Comparison of ENCODE assay signal across 28 cellular contexts in the genomic region with DNA sequence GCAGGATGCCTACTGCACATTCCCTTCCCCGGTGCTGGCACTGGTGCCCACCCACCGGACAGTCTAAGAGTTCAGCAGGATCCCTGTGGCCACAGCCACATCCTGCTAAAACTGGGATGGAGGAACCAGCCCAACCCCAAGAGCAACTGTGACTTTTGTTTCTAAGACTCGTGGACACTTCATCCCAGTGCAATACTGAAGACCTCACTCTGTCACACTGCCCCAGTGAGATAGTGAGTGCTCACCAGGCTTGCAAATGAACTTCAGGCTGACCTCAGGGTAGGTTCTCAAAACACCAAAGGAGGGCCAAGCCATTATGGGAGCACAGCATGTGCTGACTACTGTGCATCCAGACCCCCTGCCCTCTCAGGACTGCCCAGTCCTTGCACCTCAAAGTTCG. TPM values are rescaled to one million over a fixed set of nuclear protein-coding genes. Genes with fewer than 3 reads are reported as not detected.
DNase-seq lines count a peak whose midpoint lies in the region; ATAC-seq and TF ChIP-seq lines count a peak whose summit lies in the region.
"Had no signal": no experiment of that assay in that cellular context is flagged by ENCODE, and none has a peak within 500 bp of the region (broad histone marks: within the 10 kb centered on the region; RNA-seq: fewer than 3 reads in every experiment).

No MANE protein-coding gene starts in this region.

- H3K79me2 ChIP-seq in smooth muscle cell (ENCODE audit: low read depth), result no peaks in the 10 kb centered on the region

- peaks cover 14% of the 10 kb centered on the region for H3K4me1 Mint-ChIP-seq in stimulated activated naive CD8-positive, alpha-beta T cell treated with anti-CD3 and anti-CD28 coated beads, Interleukin-15, amount 100 ng/mL, for 72 hours

- WGBS in smooth muscle cell (ENCODE audit: low lambda C conversion rate), result 95% methylated on average over 4 of the region's 4 CpGs

- no peak overlapping the region for H3K9ac ChIP-seq in smooth muscle cell (ENCODE audit: low read depth)
- H3K9ac ChIP-seq: BLaER1 had no signal

- intact Hi-C loops in cardiac septum (cut with DNase I) (no loop called here), Right ventricle myocardium superior (cut with DNase I) (no loop called here)

- H3K4me3 Mint-ChIP-seq in stimulated activated naive CD8-positive, alpha-beta T cell treated with anti-CD3 and anti-CD28 coated beads, Interleukin-15, amount 100 ng/mL, for 72 hours, result no peak overlapping the region
- H3K4me3 Mint-ChIP-seq: CD4-positive, alpha-beta memory T cell; CD4-positive, CD25-positive, alpha-beta regulatory T cell; CD8-positive, alpha-beta memory T cell had no signal

- H4K20me1 ChIP-seq in smooth muscle cell (ENCODE audit: low read depth), result no peaks in the 10 kb centered on the region
- H4K20me1 ChIP-seq: BLaER1 had no signal

- no peaks in the 10 kb centered on the region for H3K36me3 ChIP-seq in smooth muscle cell (ENCODE audit: low read depth)
- H3K36me3 ChIP-seq: BE2C, BLaER1 had no signal

- peaks cover 52% of the 10 kb centered on the region for H3K27me3 Mint-ChIP-seq in stimulated activated naive CD8-positive, alpha-beta T cell treated with anti-CD3 and anti-CD28 coated beads, Interleukin-15, amount 100 ng/mL, for 72 hours

- no peak overlapping the region for H3K27ac Mint-ChIP-seq in stimulated activated naive CD8-positive, alpha-beta T cell treated with anti-CD3 and anti-CD28 coated beads, Interleukin-15, amount 100 ng/mL, for 72 hours
- H3K27ac Mint-ChIP-seq: CD14-positive monocyte; CD4-positive, alpha-beta memory T cell; CD4-positive, CD25-positive, alpha-beta regulatory T cell; CD8-positive, alpha-beta memory T cell had no signal

- DNase-seq in cardiac septum (ENCODE audit: low spot score) (peak; percentile 51), Right ventricle myocardium superior (no peak), omental fat pad (ENCODE audit: low spot score) (no peak), smooth muscle cell (lab: John Stamatoyannopoulos, UW; ENCODE audit: unreplicated experiment) (no peak)
- no peak for DNase-seq in stimulated activated naive CD8-positive, alpha-beta T cell treated with anti-CD3 and anti-CD28 coated beads, Interleukin-15, amount 100 ng/mL, for 72 hours
- no peak for DNase-seq in stimulated activated naive CD8-positive, alpha-beta T cell treated with anti-CD3 and anti-CD28 coated beads, Interleukin-15, Interleukin-2, amounts not matched to agents 100 U/mL and 50 U/mL, for 24 hours
- DNase-seq: ACHN; BE2C; C1 segment of cervical spinal cord; CD4-positive, alpha-beta memory T cell; CD4-positive, CD25-positive, alpha-beta regulatory T cell; CD8-positive, alpha-beta memory T cell; COR-L47; DMS 273 treated with DMSO at 0.1 percent for 48 hours; DMS153; DMS53; DMS79; DND-41; EL; GDM1 had no signal

- peaks cover 6 to 9% of the 10 kb centered on the region in 2 donors for H3K9me3 Mint-ChIP-seq in stimulated activated naive CD8-positive, alpha-beta T cell treated with anti-CD3 and anti-CD28 coated beads, Interleukin-15, amount 100 ng/mL, for 72 hours

- H3K27me3 ChIP-seq in smooth muscle cell (ENCODE audit: low read depth), result no peaks in the 10 kb centered on the region
- H3K27me3 ChIP-seq: BE2C, BLaER1 had no signal

- H3K4me1 ChIP-seq in smooth muscle cell (ENCODE audit: low read depth), result no peaks in the 10 kb centered on the region
- H3K4me1 ChIP-seq: BE2C, BLaER1 had no signal

- ATAC-seq in Right ventricle myocardium superior (ENCODE audit: poor library complexity) (no peak), omental fat pad (ENCODE audit: low FRiP score) (peak; percentile 6)
- peak; percentile 18 for ATAC-seq in stimulated activated naive CD8-positive, alpha-beta T cell treated with anti-CD3 and anti-CD28 coated beads, Interleukin-15, amount 100 ng/mL, for 72 hours
- no peak for ATAC-seq in stimulated activated naive CD8-positive, alpha-beta T cell treated with anti-CD3 and anti-CD28 coated beads, Interleukin-15, Interleukin-2, amounts not matched to agents 100 U/mL and 50 U/mL, for 24 hours
- ATAC-seq: GM12878 had no signal

- H3K4me2 ChIP-seq in smooth muscle cell, result no peak overlapping the region
- H3K4me2 ChIP-seq: BLaER1 had no signal

- H2AFZ ChIP-seq in smooth muscle cell (ENCODE audit: low read depth), result no peak overlapping the region

- H3K27ac ChIP-seq in smooth muscle cell (ENCODE audit: low read depth), result no peak overlapping the region
- H3K27ac ChIP-seq: 22Rv1, BLaER1 had no signal

- H3K9me3 ChIP-seq in smooth muscle cell (replicated peaks; ENCODE audit: low read depth), result no peaks in the 10 kb centered on the region
- H3K9me3 ChIP-seq: BE2C had no signal

- no peak overlapping the region for H3K4me3 ChIP-seq in smooth muscle cell
- H3K4me3 ChIP-seq: BLaER1, GM12878 had no signal

- TF ChIP-seq CTCF in omental fat pad (IDR thresholded peaks at IDR 0.05), result no peak
- no peak for TF ChIP-seq CTCF in smooth muscle cell (IDR thresholded peaks at IDR 0.05; ENCODE audit: borderline replicate concordance, insufficient read depth, poor library complexity, severe bottlenecking)

- H3F3A ChIP-seq in smooth muscle cell (ENCODE audit: low read depth), result no peaks in the 10 kb centered on the region

RNA-seq across cellular contexts. Expression of a gene that starts 46.7 kb away (rescaled TPM):
- total RNA-seq in cardiac septum (27.9 TPM), Right ventricle myocardium superior (40.6 TPM), omental fat pad (10 to 100 TPM; 23.5 to 43.5 (median 32.4) TPM), smooth muscle cell (13.6 and 14.0 TPM in 2 replicates)
- polyA plus RNA-seq in smooth muscle cell, result 21.5 and 24.3 TPM in 2 replicates

RNA-seq across cellular contexts. Expression of a gene that starts 49.0 kb away (rescaled TPM):
- not detected for total RNA-seq in cardiac septum
- total RNA-seq in Right ventricle myocardium superior, result not detected
- total RNA-seq in omental fat pad, result not detected
- not detected in 2 replicates for total RNA-seq in smooth muscle cell
- 0.08 and 0.48 TPM in 2 replicates for polyA plus RNA-seq in smooth muscle cell
- total RNA-seq: A172; A673; CD4-positive, alpha-beta memory T cell; CD4-positive, CD25-positive, alpha-beta regulatory T cell; CD8-positive, alpha-beta memory T cell; G401; GM12878 had no signal
- polyA plus RNA-seq: AG04450, CD14-positive monocyte had no signal

Comparison
In these comparisons a context has a peak if more than half of its experiments do, and no peak if none do; other contexts are left out.
1. ATAC-seq: peak in stimulated activated naive CD8-positive, alpha-beta T cell treated with anti-CD3 and anti-CD28 coated beads, Interleukin-15, amount 100 ng/mL, for 72 hours (single experiment) and omental fat pad (single experiment); none in Right ventricle myocardium superior (single experiment) and stimulated activated naive CD8-positive, alpha-beta T cell treated with anti-CD3 and anti-CD28 coated beads, Interleukin-15, Interleukin-2, amounts not matched to agents 100 U/mL and 50 U/mL, for 24 hours (single experiment).